ENCODE assay signal across 20 cellular contexts in genomic region chr5:90843443-90843842, GRCh38.
A peak's percentile ranks its signal among the peaks of the same experiment; 100 is the strongest.
DNase-seq lines count a peak whose midpoint lies in the region; ATAC-seq and TF ChIP-seq lines count a peak whose summit lies in the region.
"Had no signal": no experiment of that assay in that cellular context is flagged by ENCODE, and none has a peak within 500 bp of the region (broad histone marks: within the 10 kb centered on the region; RNA-seq: fewer than 3 reads in every experiment).

No MANE protein-coding gene starts in this region.

- intact Hi-C loops in transverse colon (cut with DNase I; ENCODE audit: low total_unique reads) = no loop called here

- TF ChIP-seq CTCF in transverse colon (IDR thresholded peaks at IDR 0.05) = no peak

- no peaks in the 10 kb centered on the region for H3K36me3 Mint-ChIP-seq in activated naive CD4-positive, alpha-beta T cell treated with anti-CD3 and anti-CD28 coated beads, Interleukin-2, amount 50 U/mL, for 72 hours
- H3K36me3 Mint-ChIP-seq in T-helper 17 cell (ENCODE audit: low read depth) = peaks cover 5% of the 10 kb centered on the region
- no peaks in the 10 kb centered on the region for H3K36me3 Mint-ChIP-seq in stimulated activated effector memory CD8-positive, alpha-beta T cell treated with anti-CD3 and anti-CD28 coated beads, Interleukin-12 subunit alpha, Interleukin-12 subunit beta, amount 100 ng/mL, for 72 hours
- H3K36me3 Mint-ChIP-seq: stimulated activated memory B cell treated with anti-CD40 and anti-IgM and Interleukin-4, amounts not matched to agents 10 μg/mL and 1 μg/mL and 100 μg/mL, for 72 hours had no signal

- H3K27ac Mint-ChIP-seq in activated naive CD4-positive, alpha-beta T cell treated with anti-CD3 and anti-CD28 coated beads, Interleukin-2, amount 50 U/mL, for 72 hours = no peak overlapping the region
- H3K27ac Mint-ChIP-seq in T-helper 17 cell = no peak overlapping the region
- no peak overlapping the region for H3K27ac Mint-ChIP-seq in stimulated activated effector memory CD8-positive, alpha-beta T cell treated with anti-CD3 and anti-CD28 coated beads, Interleukin-12 subunit alpha, Interleukin-12 subunit beta, amount 100 ng/mL, for 72 hours
- H3K27ac Mint-ChIP-seq: CD4-positive, alpha-beta T cell; stimulated activated memory B cell treated with anti-CD40 and anti-IgM and Interleukin-4, amounts not matched to agents 10 μg/mL and 1 μg/mL and 100 μg/mL, for 72 hours had no signal

- no peak for TF ChIP-seq POLR2A in transverse colon (IDR thresholded peaks at IDR 0.05)

- no peaks in the 10 kb centered on the region for H3K4me1 ChIP-seq in transverse colon
- H3K4me1 ChIP-seq: left lung, SJCRH30 had no signal

- H3K27ac ChIP-seq in transverse colon = no peak overlapping the region
- H3K27ac ChIP-seq: left lung, neutrophil, SJCRH30, thyroid gland had no signal

- no peaks in the 10 kb centered on the region for H3K4me1 Mint-ChIP-seq in T-helper 17 cell
- H3K4me1 Mint-ChIP-seq in stimulated activated effector memory CD8-positive, alpha-beta T cell treated with anti-CD3 and anti-CD28 coated beads, Interleukin-12 subunit alpha, Interleukin-12 subunit beta, amount 100 ng/mL, for 72 hours = no peaks in the 10 kb centered on the region
- H3K4me1 Mint-ChIP-seq: stimulated activated memory B cell treated with anti-CD40 and anti-IgM and Interleukin-4, amounts not matched to agents 10 μg/mL and 1 μg/mL and 100 μg/mL, for 72 hours had no signal

- H3K4me3 ChIP-seq in transverse colon = no peak overlapping the region
- H3K4me3 ChIP-seq: left lung, SJCRH30, thyroid gland had no signal

- peak; percentile 22 to 71 for ATAC-seq in activated naive CD4-positive, alpha-beta T cell treated with anti-CD3 and anti-CD28 coated beads, Interleukin-2, amount 50 U/mL, for 72 hours
- no peak for ATAC-seq in T-helper 17 cell
- ATAC-seq in stimulated activated effector memory CD8-positive, alpha-beta T cell treated with anti-CD3 and anti-CD28 coated beads, Interleukin-12 subunit alpha, Interleukin-12 subunit beta, amount 100 ng/mL, for 72 hours = peak; percentile 70
- no peak for ATAC-seq in GM21447 (IDR thresholded peaks at IDR 0.05; ENCODE audit: unreplicated experiment)
- ATAC-seq: left lung; stimulated activated memory B cell treated with anti-CD40 and anti-IgM and Interleukin-4, amounts not matched to agents 10 μg/mL and 1 μg/mL and 100 μg/mL, for 72 hours had no signal

- in situ Hi-C loops in transverse colon (cut with MboI; ENCODE audit: low pct_ligation_motif_present in 1 of 4, low pct_unique_long_range_greater_than_20kb in 1 of 4, low sequenced_read_pairs in 3 of 4) = no loop called here

- no peaks in the 10 kb centered on the region for H3K36me3 ChIP-seq in transverse colon
- H3K36me3 ChIP-seq: left lung, neutrophil, SJCRH30, thyroid gland had no signal

- DNase-seq in activated naive CD4-positive, alpha-beta T cell treated with anti-CD3 and anti-CD28 coated beads, Interleukin-2, amount 50 U/mL, for 72 hours (ENCODE audit: low spot score in 2 of 2) = no peak
- no peak for DNase-seq in activated naive CD4-positive, alpha-beta T cell treated with anti-CD3 and anti-CD28 coated beads, Interleukin-2, amount 50 U/mL, for 16 hours
- DNase-seq in Kasumi-1 (lab: John Stamatoyannopoulos, UW) (peak; percentile 47 to 63), T-helper 17 cell (no peak), transverse colon (no peak), GM19240 (ENCODE audit: insufficient read length, low spot score) (no peak)
- no peak for DNase-seq in stimulated activated effector memory CD8-positive, alpha-beta T cell treated with anti-CD3 and anti-CD28 coated beads, Interleukin-12 subunit alpha, Interleukin-12 subunit beta, amount 100 ng/mL, for 72 hours (ENCODE audit: low spot score in 2 of 2)
- DNase-seq: activated effector memory CD4-positive, alpha-beta T cell treated with anti-CD3 and anti-CD28 coated beads, Interleukin-2, amount 50 U/mL, for 16 hours; caudate nucleus; CD4-positive, alpha-beta T cell; DMS79 treated with DMSO at 0.1 percent for 48 hours; left lung; NCI-H1092; NCI-H2107; NCI-H524; SJCRH30; thyroid gland had no signal

- H3K9me3 Mint-ChIP-seq in activated naive CD4-positive, alpha-beta T cell treated with anti-CD3 and anti-CD28 coated beads, Interleukin-2, amount 50 U/mL, for 72 hours = no peaks in the 10 kb centered on the region
- no peaks in the 10 kb centered on the region for H3K9me3 Mint-ChIP-seq in stimulated activated effector memory CD8-positive, alpha-beta T cell treated with anti-CD3 and anti-CD28 coated beads, Interleukin-12 subunit alpha, Interleukin-12 subunit beta, amount 100 ng/mL, for 72 hours
- H3K9me3 Mint-ChIP-seq: CD4-positive, alpha-beta T cell; stimulated activated memory B cell treated with anti-CD40 and anti-IgM and Interleukin-4, amounts not matched to agents 10 μg/mL and 1 μg/mL and 100 μg/mL, for 72 hours had no signal

- H3K4me3 Mint-ChIP-seq in T-helper 17 cell = peak overlapping the region; percentile 13
- no peak overlapping the region for H3K4me3 Mint-ChIP-seq in stimulated activated effector memory CD8-positive, alpha-beta T cell treated with anti-CD3 and anti-CD28 coated beads, Interleukin-12 subunit alpha, Interleukin-12 subunit beta, amount 100 ng/mL, for 72 hours
- H3K4me3 Mint-ChIP-seq: CD4-positive, alpha-beta T cell; stimulated activated memory B cell treated with anti-CD40 and anti-IgM and Interleukin-4, amounts not matched to agents 10 μg/mL and 1 μg/mL and 100 μg/mL, for 72 hours had no signal

- 57 to 58% methylated on average over 5 of the region's 5 CpGs for WGBS in transverse colon (ENCODE audit: low coverage in 1 of 2), 2 donors

- no peaks in the 10 kb centered on the region for H3K27me3 ChIP-seq in transverse colon
- H3K27me3 ChIP-seq: left lung, neutrophil, SJCRH30, thyroid gland had no signal

- no peaks in the 10 kb centered on the region for H3K9me3 ChIP-seq in T-helper 17 cell (ENCODE audit: control insufficient read depth, low read length, poor library complexity, severe bottlenecking)
- H3K9me3 ChIP-seq in transverse colon = no peaks in the 10 kb centered on the region
- H3K9me3 ChIP-seq: left lung, neutrophil, SJCRH30, thyroid gland had no signal

- TF ChIP-seq EP300 in transverse colon (IDR thresholded peaks at IDR 0.05; ENCODE audit: low read depth) = no peak

- peaks cover 34% of the 10 kb centered on the region for H3K27me3 Mint-ChIP-seq in T-helper 17 cell

Comparison
In these comparisons a context has a peak if more than half of its experiments do, and no peak if none do; other contexts are left out.
1. ATAC-seq: peak in activated naive CD4-positive, alpha-beta T cell treated with anti-CD3 and anti-CD28 coated beads, Interleukin-2, amount 50 U/mL, for 72 hours (2 of 2) and stimulated activated effector memory CD8-positive, alpha-beta T cell treated with anti-CD3 and anti-CD28 coated beads, Interleukin-12 subunit alpha, Interleukin-12 subunit beta, amount 100 ng/mL, for 72 hours (single experiment); none in T-helper 17 cell (single experiment) and GM21447 (single experiment).
2. DNase-seq: peak in Kasumi-1 (2 of 2); none in activated naive CD4-positive, alpha-beta T cell treated with anti-CD3 and anti-CD28 coated beads, Interleukin-2, amount 50 U/mL, for 72 hours (0 of 2), activated naive CD4-positive, alpha-beta T cell treated with anti-CD3 and anti-CD28 coated beads, Interleukin-2, amount 50 U/mL, for 16 hours (single experiment), T-helper 17 cell (0 of 3), stimulated activated effector memory CD8-positive, alpha-beta T cell treated with anti-CD3 and anti-CD28 coated beads, Interleukin-12 subunit alpha, Interleukin-12 subunit beta, amount 100 ng/mL, for 72 hours (0 of 2), transverse colon (single experiment) and GM19240 (single experiment).